ENCODE assay signal across 19 cellular contexts in genomic region chr12:52993558-52993869, GRCh38. TPM values are rescaled to one million over a fixed set of nuclear protein-coding genes. Genes with fewer than 3 reads are reported as not detected.
DNase-seq lines count a peak whose midpoint lies in the region; ATAC-seq, FAIRE-seq and TF ChIP-seq lines count a peak whose summit lies in the region.
"Had no signal": no experiment of that assay in that cellular context is flagged by ENCODE, and none has a peak within 500 bp of the region (broad histone marks: within the 10 kb centered on the region; RNA-seq: fewer than 3 reads in every experiment).

No MANE protein-coding gene starts in this region.

- H3K4me3 ChIP-seq in A549 (no peak overlapping the region), HUES64 (ENCODE audit: low read length) (no peak overlapping the region), endodermal cell (ENCODE audit: low read length) (no peak overlapping the region), muscle layer of duodenum (ENCODE audit: low read depth in 1 of 2, low read length in 2 of 2) (no peak overlapping the region)
- H3K4me3 ChIP-seq: BLaER1, SJCRH30 had no signal

- H3K4me3 Mint-ChIP-seq in endodermal cell = no peak overlapping the region
- H3K4me3 Mint-ChIP-seq: activated naive CD4-positive, alpha-beta T cell treated with anti-CD3 and anti-CD28 coated beads, Interleukin-2, amount 10 ng/mL, durations not matched to agents 7 days and 5 days; dendritic cell treated with granulocyte-macrophage colony-stimulating factor and Interleukin-4, amounts not matched to agents 40 ng/mL and 50 ng/mL, for 4 days; stimulated activated naive CD8-positive, alpha-beta T cell treated with anti-CD3 and anti-CD28 coated beads, Interleukin-15, Interleukin-2, amounts not matched to agents 100 ng/mL and 50 ng/mL, for 24 hours had no signal

- FAIRE-seq in A549 (lab: Jason Lieb, UNC) = no peak

- peaks cover 50% of the 10 kb centered on the region for H3K4me1 ChIP-seq in A549
- peaks cover 12% of the 10 kb centered on the region; the same call in 1 of the 2 replicates for H3K4me1 ChIP-seq in HUES64 (ENCODE audit: insufficient read depth, low read length)
- H3K4me1 ChIP-seq in endodermal cell (ENCODE audit: control insufficient read depth, insufficient read depth, low read length) = peaks cover 7% of the 10 kb centered on the region
- no peaks in the 10 kb centered on the region for H3K4me1 ChIP-seq in muscle layer of duodenum (ENCODE audit: control insufficient read depth in 1 of 2, insufficient read depth in 2 of 2, low read length in 2 of 2)
- H3K4me1 ChIP-seq: BLaER1, SJCRH30 had no signal

- TF ChIP-seq POLR2A in A549 (IDR thresholded peaks at IDR 0.05; ENCODE audit: low read length) = no peak

- no peaks in the 10 kb centered on the region for H3K9me3 ChIP-seq in A549
- no peaks in the 10 kb centered on the region for H3K9me3 ChIP-seq in HUES64 (ENCODE audit: insufficient read depth, low read depth, low read length)
- H3K9me3 ChIP-seq in endodermal cell (ENCODE audit: control insufficient read depth, low read length) = no peaks in the 10 kb centered on the region
- H3K9me3 ChIP-seq in muscle layer of duodenum (ENCODE audit: control insufficient read depth in 1 of 2, low read length in 2 of 2) = no peaks in the 10 kb centered on the region
- H3K9me3 ChIP-seq: BLaER1, SJCRH30 had no signal

- peak overlapping the region; percentile 61 for H3K4me2 ChIP-seq in A549
- H3K4me2 ChIP-seq: BLaER1 had no signal

- no peak for DNase-seq in A549 (ENCODE audit: low read depth in 1 of 2, low spot score in 1 of 2)
- DNase-seq in endodermal cell = peak; percentile 73
- no peak for DNase-seq in NCI-H2107 (lab: John Stamatoyannopoulos, UW)
- no peak for DNase-seq in T-helper 2 cell
- DNase-seq in sciatic nerve (ENCODE audit: low spot score) = no peak
- DNase-seq in KBM-7 = no peak
- DNase-seq: activated CD4-positive, alpha-beta T cell treated with anti-CD3 and anti-CD28 coated beads for 4 hours; activated naive CD4-positive, alpha-beta T cell treated with anti-CD3 and anti-CD28 coated beads, Interleukin-2, amount 10 ng/mL, durations not matched to agents 7 days and 5 days; activated T-cell treated with anti-CD3 and anti-CD28 coated beads, Interleukin-2, amount 50 U/mL, for 48 hours; MV-4-11; NCI-H2171; NCI-H774; SJCRH30; stimulated activated CD4-positive, alpha-beta T cell treated with anti-CD3 and anti-CD28 coated beads, Interleukin-4, amount 100 ng/mL, for 4 hours had no signal

- ATAC-seq in A549 (peak; percentile 70 to 79), sciatic nerve (no peak)

- no peaks in the 10 kb centered on the region for H3K36me3 Mint-ChIP-seq in endodermal cell (ENCODE audit: low read depth)
- H3K36me3 Mint-ChIP-seq: activated naive CD4-positive, alpha-beta T cell treated with anti-CD3 and anti-CD28 coated beads, Interleukin-2, amount 10 ng/mL, durations not matched to agents 7 days and 5 days had no signal

- peak overlapping the region; percentile 87 for H3K27ac Mint-ChIP-seq in endodermal cell
- H3K27ac Mint-ChIP-seq: activated naive CD4-positive, alpha-beta T cell treated with anti-CD3 and anti-CD28 coated beads, Interleukin-2, amount 10 ng/mL, durations not matched to agents 7 days and 5 days; dendritic cell treated with granulocyte-macrophage colony-stimulating factor and Interleukin-4, amounts not matched to agents 40 ng/mL and 50 ng/mL, for 4 days; stimulated activated naive CD8-positive, alpha-beta T cell treated with anti-CD3 and anti-CD28 coated beads, Interleukin-15, Interleukin-2, amounts not matched to agents 100 ng/mL and 50 ng/mL, for 24 hours had no signal

- TF ChIP-seq CTCF in A549 (IDR thresholded peaks at IDR 0.05) (no peak), endodermal cell (conservative IDR thresholded peaks at IDR 0.05) (no peak)

- no peak for TF ChIP-seq EP300 in A549 (IDR thresholded peaks at IDR 0.05)

- CTCF ChIA-PET in A549 (lab: Yijun Ruan, JAX) = interaction anchor here (0.9 to 44.4 kb wide), 8 partner anchors 12 to 968 kb away, joined by 3 to 1736 read pairs (median 4); partner anchors contain the start of gene EIF4B

- POLR2A ChIA-PET in A549 (lab: Yijun Ruan, JAX) = interaction anchor here (1.4 to 4.7 kb wide), 2 partner anchors 13 to 89 kb away, joined by 6 to 44 read pairs; partner anchors contain the start of genes EIF4B and KRT8

- H3K36me3 ChIP-seq in HUES64 (ENCODE audit: insufficient read depth, low read length) = no peaks in the 10 kb centered on the region
- no peaks in the 10 kb centered on the region for H3K36me3 ChIP-seq in endodermal cell (ENCODE audit: control insufficient read depth, insufficient read depth, low read length)
- no peaks in the 10 kb centered on the region for H3K36me3 ChIP-seq in muscle layer of duodenum (ENCODE audit: control insufficient read depth in 1 of 2, insufficient read depth in 2 of 2, low read length in 2 of 2)
- H3K36me3 ChIP-seq: BLaER1, SJCRH30 had no signal

- H3K27me3 Mint-ChIP-seq in endodermal cell (ENCODE audit: insufficient read depth) = no peaks in the 10 kb centered on the region
- H3K27me3 Mint-ChIP-seq: dendritic cell treated with granulocyte-macrophage colony-stimulating factor and Interleukin-4, amounts not matched to agents 40 ng/mL and 50 ng/mL, for 4 days; stimulated activated naive CD8-positive, alpha-beta T cell treated with anti-CD3 and anti-CD28 coated beads, Interleukin-15, Interleukin-2, amounts not matched to agents 100 ng/mL and 50 ng/mL, for 24 hours had no signal

- intact Hi-C loops in sciatic nerve (cut with DNase I) = no loop called here

- H3K9me3 Mint-ChIP-seq in endodermal cell = no peaks in the 10 kb centered on the region
- H3K9me3 Mint-ChIP-seq: activated naive CD4-positive, alpha-beta T cell treated with anti-CD3 and anti-CD28 coated beads, Interleukin-2, amount 10 ng/mL, durations not matched to agents 7 days and 5 days; dendritic cell treated with granulocyte-macrophage colony-stimulating factor and Interleukin-4, amounts not matched to agents 40 ng/mL and 50 ng/mL, for 4 days; stimulated activated naive CD8-positive, alpha-beta T cell treated with anti-CD3 and anti-CD28 coated beads, Interleukin-15, Interleukin-2, amounts not matched to agents 100 ng/mL and 50 ng/mL, for 24 hours had no signal

- peak overlapping the region; percentile 8; the same call in 1 of the 2 replicates for H3K9ac ChIP-seq in HUES64 (ENCODE audit: low read depth, low read length)
- H3K9ac ChIP-seq in endodermal cell (ENCODE audit: extremely low read depth, low read length, poor library complexity, severe bottlenecking) = peak overlapping the region; percentile 28
- H3K9ac ChIP-seq: BLaER1 had no signal

- peaks cover 32% of the 10 kb centered on the region for H3K4me1 Mint-ChIP-seq in endodermal cell
- H3K4me1 Mint-ChIP-seq: activated naive CD4-positive, alpha-beta T cell treated with anti-CD3 and anti-CD28 coated beads, Interleukin-2, amount 10 ng/mL, durations not matched to agents 7 days and 5 days had no signal

- H3K27me3 ChIP-seq in HUES64 (ENCODE audit: insufficient read depth, low read length) (no peaks in the 10 kb centered on the region), endodermal cell (ENCODE audit: control insufficient read depth, insufficient read depth, low read length, poor library complexity, severe bottlenecking) (no peaks in the 10 kb centered on the region), muscle layer of duodenum (ENCODE audit: low read depth, low read length) (no peaks in the 10 kb centered on the region)
- H3K27me3 ChIP-seq: BLaER1, SJCRH30 had no signal

- in situ Hi-C loops in KBM-7 (cut with MboI; ENCODE audit: low pct_unique_long_range_greater_than_20kb, low sequenced_read_pairs) = loop anchor here (25.0 kb wide), 1 partner anchor 606 kb away; the partner anchor contains the start of gene KRT84

- TF ChIP-seq RAD21 in A549 (conservative IDR thresholded peaks at IDR 0.05 in 1 of 2, IDR thresholded peaks at IDR 0.05 in 1 of 2) = no peak

- H3K27ac ChIP-seq in A549 = peak overlapping the region; percentile 89 to 93
- H3K27ac ChIP-seq in HUES64 (ENCODE audit: low read depth, low read length) = peak overlapping the region; percentile 65
- H3K27ac ChIP-seq in endodermal cell (ENCODE audit: low read depth, low read length) = peak overlapping the region; percentile 10
- H3K27ac ChIP-seq in muscle layer of duodenum (ENCODE audit: low read length) = peak overlapping the region; percentile 31
- H3K27ac ChIP-seq: BLaER1, SJCRH30 had no signal

TF ChIP-seq in A549, 52 proteins besides CTCF, POLR2A, EP300 and RAD21 (continues in another document):
- TF ChIP-seq GATA3 (IDR thresholded peaks at IDR 0.05; ENCODE audit: borderline replicate concordance) (no peak), BHLHE40 (IDR thresholded peaks at IDR 0.05; ENCODE audit: low read depth, low read length) (no peak)

RNA-seq across cellular contexts. Expression of gene EIF4B, which starts 12.7 kb away (rescaled TPM):
- polyA plus RNA-seq in A549 (2011; rRNA removed) (577 and 650 TPM in 2 replicates), A549 (2017; fragmentation: RNase III; extraction: RNeasy Plus Mini Kit Qiagen cat#74134 plus additional on column Dnase treatment) (363 to 377 TPM (median 375 TPM) in 3 replicates)
- polyA plus RNA-seq in A549 (2012; cell fraction: cytosol; rRNA removed) = 209 and 256 TPM in 2 replicates
- 167 and 231 TPM in 2 replicates for polyA plus RNA-seq in A549 (2012; cell fraction: nucleus; rRNA removed)
- 707 and 843 TPM in 2 replicates for polyA minus RNA-seq in A549 (2011; rRNA and poly(A)+ RNA removed)
- 342 TPM for polyA plus RNA-seq in HUES64 (2013, experiment 1 of 2)
- polyA plus RNA-seq in HUES64 (2013, experiment 2 of 2) = 381 TPM
- total RNA-seq in endodermal cell (100 to 1,000 TPM; 596 to 655 TPM), sciatic nerve (522 TPM)
- 388 TPM for polyA plus RNA-seq in endodermal cell (2013, experiment 1 of 2)
- polyA plus RNA-seq in endodermal cell (2013, experiment 2 of 2) = 341 TPM

RNA-seq across cellular contexts. Expression of gene KRT18, which starts 44.6 kb away (rescaled TPM):
- polyA plus RNA-seq in A549 (2011; rRNA removed) = 2,476 and 2,635 TPM in 2 replicates
- 2,127 and 2,527 TPM in 2 replicates for polyA plus RNA-seq in A549 (2012; cell fraction: cytosol; rRNA removed)
- 3,075 and 3,600 TPM in 2 replicates for polyA plus RNA-seq in A549 (2012; cell fraction: nucleus; rRNA removed)
- 2,534 to 2,941 TPM (median 2,752 TPM) in 3 replicates for polyA plus RNA-seq in A549 (2017; fragmentation: RNase III; extraction: RNeasy Plus Mini Kit Qiagen cat#74134 plus additional on column Dnase treatment)
- 2,971 and 3,475 TPM in 2 replicates for polyA minus RNA-seq in A549 (2011; rRNA and poly(A)+ RNA removed)
- polyA plus RNA-seq in HUES64 (2013, experiment 1 of 2) = 357 TPM
- polyA plus RNA-seq in HUES64 (2013, experiment 2 of 2) = 348 TPM
- 1,000 to 10,000 TPM in 1 of 2 donors, 100 to 1,000 TPM in 1; 858 to 1,019 TPM for total RNA-seq in endodermal cell
- polyA plus RNA-seq in endodermal cell (2013, experiment 1 of 2) = 283 TPM
- polyA plus RNA-seq in endodermal cell (2013, experiment 2 of 2) = 352 TPM
- total RNA-seq in sciatic nerve = 8.8 TPM

RNA-seq across cellular contexts. Expression of gene TNS2, which starts 56.4 kb away (rescaled TPM):
- polyA plus RNA-seq in A549 (2011; rRNA removed) (11.5 and 12.4 TPM in 2 replicates), A549 (2017; fragmentation: RNase III; extraction: RNeasy Plus Mini Kit Qiagen cat#74134 plus additional on column Dnase treatment) (13.5 to 15.8 TPM (median 15.3 TPM) in 3 replicates)
- polyA plus RNA-seq in A549 (2012; cell fraction: cytosol; rRNA removed) = 19.4 and 27.2 TPM in 2 replicates
- 72.7 and 109 TPM in 2 replicates for polyA plus RNA-seq in A549 (2012; cell fraction: nucleus; rRNA removed)
- 36.0 and 44.8 TPM in 2 replicates for polyA minus RNA-seq in A549 (2011; rRNA and poly(A)+ RNA removed)
- 4.4 TPM for polyA plus RNA-seq in HUES64 (2013, experiment 1 of 2)
- 9.8 TPM for polyA plus RNA-seq in HUES64 (2013, experiment 2 of 2)
- total RNA-seq in endodermal cell (10 to 100 TPM; 10.2 to 12.6 TPM), sciatic nerve (265 TPM)
- 9.5 TPM for polyA plus RNA-seq in endodermal cell (2013, experiment 1 of 2)
- polyA plus RNA-seq in endodermal cell (2013, experiment 2 of 2) = 9.6 TPM

Comparison
In these comparisons a context has a peak if more than half of its experiments do, and no peak if none do; other contexts are left out.
1. H3K27ac ChIP-seq: peak in every context shown above with its lines; median percentile 91 in A549; 65 in HUES64; 31 in muscle layer of duodenum; 10 in endodermal cell.
2. RNA of gene KRT18, which starts 44.6 kb away (total RNA-seq): 858 to 1,019 TPM in endodermal cell; 8.8 TPM in sciatic nerve (single experiment); every median in the first group is over 10 times any median in the second.
3. RNA of gene TNS2, which starts 56.4 kb away (total RNA-seq): 265 TPM in sciatic nerve (single experiment); 10.2 to 12.6 TPM in endodermal cell; every median in the first group is over 10 times any median in the second.